ENCODE assay signal across 23 cellular contexts in the genomic region with DNA sequence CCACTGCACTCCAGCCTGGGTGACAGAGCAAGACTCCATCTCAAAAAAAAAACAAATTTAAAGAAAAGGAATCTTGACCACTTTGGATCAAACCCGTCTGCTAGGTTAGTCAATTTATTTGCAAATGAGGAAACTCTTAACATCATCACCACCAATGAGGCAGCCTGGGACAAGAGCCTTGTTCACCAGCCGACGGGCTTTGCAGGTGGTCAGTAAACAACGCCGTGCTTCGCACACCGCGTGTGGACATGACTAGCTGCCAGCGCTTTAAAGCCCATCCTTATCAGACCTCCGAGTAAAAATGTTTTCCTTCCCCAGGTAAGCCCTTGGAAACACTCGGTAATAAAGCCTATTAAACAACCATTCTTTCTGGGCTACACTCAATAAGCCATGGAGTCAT.
"Had no signal": no experiment of that assay in that cellular context is flagged by ENCODE, and none has a peak within 500 bp of the region (broad histone marks: within the 10 kb centered on the region; RNA-seq: fewer than 3 reads in every experiment).

No MANE protein-coding gene starts in this region.

- H3K4me3 ChIP-seq: hepatocyte, lower lobe of right lung, right atrium auricular region, right lobe of liver, smooth muscle cell, stomach, testis, thyroid gland, transverse colon, upper lobe of left lung, vagina had no signal

- H3K9ac ChIP-seq: parathyroid adenoma had no signal

- H3K4me2 ChIP-seq: hepatocyte, smooth muscle cell had no signal

- H3K9me3 ChIP-seq: lower lobe of right lung, right atrium auricular region, right lobe of liver, stomach, testis, thyroid gland, transverse colon, upper lobe of left lung, vagina had no signal

- H3K27ac Mint-ChIP-seq: naive thymus-derived CD8-positive, alpha-beta T cell; nephron; stimulated activated naive B cell treated with anti-CD40 and anti-IgM and Interleukin-4, amounts not matched to agents 10 μg/mL and 1 μg/mL and 100 μg/mL, for 72 hours had no signal

- H2AFZ ChIP-seq: hepatocyte, parathyroid adenoma had no signal

- H3K36me3 ChIP-seq: lower lobe of right lung, right atrium auricular region, right lobe of liver, stomach, thyroid gland, transverse colon, upper lobe of left lung, vagina had no signal

- H3K9me3 Mint-ChIP-seq: naive thymus-derived CD8-positive, alpha-beta T cell; nephron; neural crest cell; stimulated activated naive B cell treated with anti-CD40 and anti-IgM and Interleukin-4, amounts not matched to agents 10 μg/mL and 1 μg/mL and 100 μg/mL, for 72 hours had no signal

- H3K4me1 Mint-ChIP-seq: nephron, neural crest cell had no signal

- H3K36me3 Mint-ChIP-seq: naive thymus-derived CD8-positive, alpha-beta T cell had no signal

- DNase-seq: islet precursor cell; lower lobe of right lung; mammary epithelial cell; mesenchymal stem cell; naive thymus-derived CD8-positive, alpha-beta T cell; nucleus accumbens; right lobe of liver; stimulated activated CD4-positive, alpha-beta T cell treated with anti-CD3 and anti-CD28 coated beads, Interleukin-1b, Interleukin-23, amount 100 ng/mL, for 48 hours; stimulated activated CD4-positive, alpha-beta T cell treated with anti-CD3 and anti-CD28 coated beads, Interleukin-2, amount 100 ng/mL, for 48 hours; stimulated activated naive B cell treated with anti-CD40 and anti-IgM and Interleukin-4, amounts not matched to agents 10 μg/mL and 1 μg/mL and 100 μg/mL, for 72 hours; stimulated activated naive CD8-positive, alpha-beta T cell treated with anti-CD3 and anti-CD28 coated beads, Interleukin-15, Interleukin-2, amounts not matched to agents 100 U/mL and 50 U/mL, for 24 hours; stomach; testis; thyroid gland; transverse colon; upper lobe of left lung had no signal

- H3K27me3 ChIP-seq: hepatocyte, right atrium auricular region, right lobe of liver, stomach, testis, thyroid gland, transverse colon, upper lobe of left lung, vagina had no signal

- H3K27ac ChIP-seq: hepatocyte, lower lobe of right lung, parathyroid adenoma, right atrium auricular region, stomach, testis, thyroid gland, transverse colon, upper lobe of left lung, vagina had no signal

- H3K4me3 Mint-ChIP-seq: naive thymus-derived CD8-positive, alpha-beta T cell; nephron; neural crest cell; stimulated activated naive B cell treated with anti-CD40 and anti-IgM and Interleukin-4, amounts not matched to agents 10 μg/mL and 1 μg/mL and 100 μg/mL, for 72 hours had no signal
